8 cellular contexts compared by ENCODE assay signal in the genomic region with DNA sequence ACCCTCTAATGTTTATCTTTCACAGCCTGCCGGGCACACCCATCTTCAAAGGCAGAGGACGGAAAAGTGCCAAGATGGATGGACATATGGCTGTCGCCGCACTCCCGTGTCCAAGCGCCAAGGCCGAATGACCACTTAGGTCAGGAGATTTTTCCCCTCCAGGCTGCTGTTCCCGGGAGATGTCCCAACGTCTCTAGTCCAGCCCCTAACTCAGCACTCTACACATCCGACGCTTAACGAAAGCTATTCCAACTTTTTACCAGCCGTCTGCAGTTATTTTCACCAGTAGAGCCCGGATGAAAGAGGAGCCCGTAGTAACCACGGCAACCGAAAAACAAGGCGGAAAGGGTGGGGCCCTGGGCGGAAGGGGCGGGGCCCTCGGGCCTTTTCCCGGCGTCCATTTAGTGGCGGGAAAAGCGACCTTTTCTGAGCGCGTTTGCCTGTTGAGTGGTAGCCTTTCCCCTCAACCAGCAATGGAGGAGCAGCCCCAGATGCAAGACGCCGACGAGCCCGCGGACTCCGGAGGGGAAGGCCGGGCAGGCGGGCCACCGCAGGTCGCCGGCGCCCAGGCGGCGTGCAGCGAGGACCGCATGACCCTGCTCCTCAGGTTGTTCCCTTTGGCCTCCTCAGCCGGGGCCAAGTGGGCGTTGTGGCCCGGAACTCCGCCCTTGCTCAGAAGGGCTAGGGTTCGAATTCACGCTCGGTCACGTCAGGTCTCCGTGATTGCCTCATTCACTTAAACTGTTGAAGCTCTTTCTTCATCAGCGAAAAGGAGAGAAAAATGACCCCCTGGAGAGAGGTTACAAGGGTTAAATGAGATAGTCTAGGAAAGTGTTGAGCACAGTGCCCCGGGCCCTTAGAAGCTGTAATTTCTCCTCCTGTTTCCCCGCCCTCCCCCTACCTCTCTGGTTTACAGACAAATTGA. TPM values are rescaled to one million over a fixed set of nuclear protein-coding genes. Genes with fewer than 3 reads are reported as not detected.
DNase-seq lines count a peak whose midpoint lies in the region; ATAC-seq and TF ChIP-seq lines count a peak whose summit lies in the region.

A gene with protein sequence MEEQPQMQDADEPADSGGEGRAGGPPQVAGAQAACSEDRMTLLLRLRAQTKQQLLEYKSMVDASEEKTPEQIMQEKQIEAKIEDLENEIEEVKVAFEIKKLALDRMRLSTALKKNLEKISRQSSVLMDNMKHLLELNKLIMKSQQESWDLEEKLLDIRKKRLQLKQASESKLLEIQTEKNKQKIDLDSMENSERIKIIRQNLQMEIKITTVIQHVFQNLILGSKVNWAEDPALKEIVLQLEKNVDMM (plus strand): TSS at position 422 of the 925 bp plus-strand sequence. CDS start 52 bp downstream, at position 474.

- no peaks in the 10 kb centered on the region for H3K27me3 Mint-ChIP-seq in natural killer cell treated with Interleukin-12 subunit alpha and Interleukin-12 subunit beta and Interleukin-15 and Interleukin-18, amount 100 ng/mL, for 72 hours

- TF ChIP-seq CTCF in fibroblast of pulmonary artery (IDR thresholded peaks at IDR 0.05; ENCODE audit: low read length, missing control alignments): no peak

- peak within 1 kb of the TSS; percentile 91 to 92 for H3K27ac Mint-ChIP-seq in natural killer cell treated with Interleukin-12 subunit alpha and Interleukin-12 subunit beta and Interleukin-15 and Interleukin-18, amount 100 ng/mL, for 72 hours

- H3K4me1 Mint-ChIP-seq in natural killer cell treated with Interleukin-12 subunit alpha and Interleukin-12 subunit beta and Interleukin-15 and Interleukin-18, amount 100 ng/mL, for 72 hours (ENCODE audit: low read depth in 2 of 2): peaks cover 9 to 12% of the 10 kb centered on the region in 2 donors

- DNase-seq in G401 (ENCODE audit: low spot score): peak; percentile 92
- peak; percentile 91 to 95 for DNase-seq in HAP-1 (ENCODE audit: low spot score in 2 of 2)
- DNase-seq in MG63: peak; percentile 89
- DNase-seq in SHP77 (lab: John Stamatoyannopoulos, UW): peak; percentile 83 to 86
- DNase-seq in activated T-helper 9 cell treated with anti-CD3 and anti-CD28 coated beads, Interleukin-2, amount 50 U/mL, for 16 hours (ENCODE audit: low read depth): peak; percentile 86
- peak; percentile 90 for DNase-seq in fibroblast of pulmonary artery (ENCODE audit: low read depth)
- DNase-seq in natural killer cell treated with Interleukin-12 subunit alpha and Interleukin-12 subunit beta and Interleukin-15 and Interleukin-18, amount 100 ng/mL, for 72 hours (ENCODE audit: low spot score): peak; percentile 92
- peak; percentile 93 for DNase-seq in stimulated activated naive CD8-positive, alpha-beta T cell treated with anti-CD3 and anti-CD28 coated beads, Interleukin-15, Interleukin-2, amounts not matched to agents 100 U/mL and 50 U/mL, for 24 hours

- H3K9me3 ChIP-seq in HAP-1: no peaks in the 10 kb centered on the region
- no peaks in the 10 kb centered on the region for H3K9me3 ChIP-seq in MG63

- no peaks in the 10 kb centered on the region for H3K9me3 Mint-ChIP-seq in natural killer cell treated with Interleukin-12 subunit alpha and Interleukin-12 subunit beta and Interleukin-15 and Interleukin-18, amount 100 ng/mL, for 72 hours

- H3K36me3 ChIP-seq in HAP-1 (replicated peaks) (peaks cover 22% of the 10 kb centered on the region), MG63 (peaks cover 8% of the 10 kb centered on the region)

- H3K4me3 ChIP-seq in HAP-1: peak within 1 kb of the TSS; percentile 61
- peak within 1 kb of the TSS; percentile 96 for H3K4me3 ChIP-seq in MG63
- peak within 1 kb of the TSS; percentile 99 for H3K4me3 ChIP-seq in fibroblast of pulmonary artery (replicated peaks; ENCODE audit: low read depth, low read length)

- no peaks in the 10 kb centered on the region; the same call in 1 of the 2 replicates for H3K4me1 ChIP-seq in HAP-1

- in situ Hi-C loops in G401 (cut with HindIII; ENCODE audit: low sequenced_read_pairs) (no loop called here), HAP-1 (cut with MboI; ENCODE audit: low sequenced_read_pairs) (no loop called here)

- H3K27me3 ChIP-seq in HAP-1 (ENCODE audit: low read depth): no peaks in the 10 kb centered on the region
- no peaks in the 10 kb centered on the region for H3K27me3 ChIP-seq in MG63

- ATAC-seq in natural killer cell treated with Interleukin-12 subunit alpha and Interleukin-12 subunit beta and Interleukin-15 and Interleukin-18, amount 100 ng/mL, for 72 hours: peak; percentile 95 to 96
- ATAC-seq in stimulated activated naive CD8-positive, alpha-beta T cell treated with anti-CD3 and anti-CD28 coated beads, Interleukin-15, Interleukin-2, amounts not matched to agents 100 U/mL and 50 U/mL, for 24 hours: peak; percentile 95

- H3K36me3 Mint-ChIP-seq in natural killer cell treated with Interleukin-12 subunit alpha and Interleukin-12 subunit beta and Interleukin-15 and Interleukin-18, amount 100 ng/mL, for 72 hours: no peaks in the 10 kb centered on the region

- peak within 1 kb of the TSS; percentile 91 for H3K4me3 Mint-ChIP-seq in natural killer cell treated with Interleukin-12 subunit alpha and Interleukin-12 subunit beta and Interleukin-15 and Interleukin-18, amount 100 ng/mL, for 72 hours

RNA-seq across cellular contexts. Expression of the gene that starts here (rescaled TPM):
- total RNA-seq in G401 (2014; rRNA removed; shearing (Covaris generic)): 55.0 and 73.4 TPM in 2 replicates
- total RNA-seq in MG63 (2014; rRNA removed; shearing (Covaris generic); ENCODE audit: low replicate concordance): 33.6 and 64.3 TPM in 2 replicates
- total RNA-seq in natural killer cell treated with Interleukin-12 subunit alpha and Interleukin-12 subunit beta and Interleukin-15 and Interleukin-18, amount 100 ng/mL, for 72 hours: 10 to 100 TPM; 17.1 to 34.9 TPM

Comparison
In these comparisons a context has a peak if more than half of its experiments do, and no peak if none do; other contexts are left out.
1. Peak in every context shown above with its lines: DNase-seq, ATAC-seq and H3K4me3 ChIP-seq.